In the genomic region with DNA sequence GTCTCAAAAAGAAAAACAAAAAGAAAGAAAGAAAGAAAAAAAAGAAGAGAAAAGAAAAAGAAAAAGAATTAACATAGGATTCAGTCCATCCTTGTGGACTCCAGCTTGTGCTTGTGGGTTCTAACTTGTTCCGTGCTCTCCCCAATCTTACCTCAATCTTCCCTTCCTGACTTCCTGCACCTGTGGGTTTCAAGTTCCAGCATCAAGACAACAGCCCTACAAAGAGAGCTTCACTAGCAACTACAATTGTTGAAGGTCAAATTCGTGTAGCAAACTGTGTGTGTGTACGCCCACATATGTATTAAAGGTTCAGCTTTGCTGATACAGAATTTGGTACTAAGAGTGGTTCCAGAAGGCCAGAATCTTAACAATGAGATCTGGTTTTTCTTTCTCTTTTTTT, we compare ENCODE assay signal across 21 cellular contexts. TPM values are rescaled to one million over a fixed set of nuclear protein-coding genes. Genes with fewer than 3 reads are reported as not detected.
DNase-seq lines count a peak whose midpoint lies in the region; ATAC-seq and TF ChIP-seq lines count a peak whose summit lies in the region.
"Had no signal": no experiment of that assay in that cellular context is flagged by ENCODE, and none has a peak within 500 bp of the region (broad histone marks: within the 10 kb centered on the region; RNA-seq: fewer than 3 reads in every experiment).

No MANE protein-coding gene starts in this region.

- peaks cover 18% of the 10 kb centered on the region for H3K9me3 Mint-ChIP-seq in activated CD4-positive, alpha-beta T cell treated with anti-CD3 and anti-CD28 coated beads, Interleukin-2, amount 10 ng/mL, durations not matched to agents 7 days and 5 days
- peaks cover 0 to 12% (median 4%) of the 10 kb centered on the region in 8 donors for H3K9me3 Mint-ChIP-seq in CD4-positive, alpha-beta memory T cell

- WGBS in upper lobe of left lung, 2 donors: 71 to 80% methylated on average over 3 of the region's 3 CpGs

- peak; percentile 6 for DNase-seq in activated CD4-positive, alpha-beta T cell treated with anti-CD3 and anti-CD28 coated beads, Interleukin-2, amount 10 ng/mL, durations not matched to agents 7 days and 5 days
- DNase-seq in activated CD4-positive, alpha-beta T cell treated with anti-CD3 and anti-CD28 coated beads for 4 hours: no peak
- no peak for DNase-seq in CD4-positive, alpha-beta memory T cell
- DNase-seq in T-helper 17 cell: no peak
- DNase-seq in islet precursor cell: peak; percentile 5
- no peak for DNase-seq in activated gamma-delta T cell (lab: John Stamatoyannopoulos, UW)
- no peak for DNase-seq in upper lobe of left lung
- DNase-seq: C1 segment of cervical spinal cord, COR-L47, GM23248, MV-4-11, NCI-H1436 treated with DMSO at 0.1 percent for 48 hours, NCI-H2029 treated with DMSO at 0.1 percent for 48 hours, NCI-H2171 treated with DMSO at 0.1 percent for 48 hours, NCI-H446 treated with DMSO at 0.1 percent for 48 hours, OCI-M1 had no signal

- no peak for TF ChIP-seq CTCF in upper lobe of left lung (IDR thresholded peaks at IDR 0.05)

- H3K36me3 ChIP-seq in CD4-positive, alpha-beta memory T cell (ENCODE audit: insufficient read depth, low read length): no peaks in the 10 kb centered on the region
- H3K36me3 ChIP-seq in upper lobe of left lung: no peaks in the 10 kb centered on the region

- no peak overlapping the region for H3K27ac ChIP-seq in CD4-positive, alpha-beta memory T cell (ENCODE audit: low read depth, low read length)
- no peak overlapping the region for H3K27ac ChIP-seq in upper lobe of left lung
- H3K27ac ChIP-seq: A549, GM23248, RWPE1 had no signal

- ATAC-seq in T-helper 17 cell (no peak), SK-N-SH treated with all-trans-retinoic acid at 6 μM for 48 hours (no peak), upper lobe of left lung (ENCODE audit: low FRiP score in 2 of 2) (no peak)
- ATAC-seq: A549, HCT116 had no signal

- no peak overlapping the region for H3K4me3 ChIP-seq in CD4-positive, alpha-beta memory T cell (ENCODE audit: low read length in 2 of 2)
- H3K4me3 ChIP-seq in upper lobe of left lung: no peak overlapping the region
- H3K4me3 ChIP-seq: A549, GM23248 had no signal

- peak overlapping the region; percentile 34 for H3K27ac Mint-ChIP-seq in activated CD4-positive, alpha-beta T cell treated with anti-CD3 and anti-CD28 coated beads, Interleukin-2, amount 10 ng/mL, durations not matched to agents 7 days and 5 days
- H3K27ac Mint-ChIP-seq in CD4-positive, alpha-beta memory T cell: peak overlapping the region in 5 of 7 donors; percentile 4 to 94 (median 80)
- H3K27ac Mint-ChIP-seq in T-helper 17 cell: peak overlapping the region; percentile 43
- H3K27ac Mint-ChIP-seq: IgD-negative memory B cell had no signal

- intact Hi-C loops in CD4-positive, alpha-beta memory T cell (cut with micrococcal nuclease): no loop called here

- H3K9me3 ChIP-seq in CD4-positive, alpha-beta memory T cell (ENCODE audit: control insufficient read depth in 1 of 2, low read length in 2 of 2): no peaks in the 10 kb centered on the region
- H3K9me3 ChIP-seq in T-helper 17 cell (ENCODE audit: control insufficient read depth, low read length, poor library complexity, severe bottlenecking) (peaks cover 2% of the 10 kb centered on the region), upper lobe of left lung (no peaks in the 10 kb centered on the region)

- POLR2A ChIA-PET in activated CD4-positive, alpha-beta T cell treated with anti-CD3 and anti-CD28 coated beads, Interleukin-2, amount 10 ng/mL, durations not matched to agents 7 days and 5 days (lab: Charles Lee): interaction anchor here (0.7 kb wide), 1 partner anchor 17 kb away, joined by 3 read pairs; no protein-coding TSS in a partner anchor
- POLR2A ChIA-PET in CD4-positive, alpha-beta memory T cell (lab: Charles Lee; ENCODE audit: partially characterized antibody): interaction anchor here (1.3 to 16.0 kb wide), 7 partner anchors 10 to 32 kb away, joined by 3 to 140 read pairs (median 4); a partner anchor contains a TSS

- CTCF ChIA-PET in activated CD4-positive, alpha-beta T cell treated with anti-CD3 and anti-CD28 coated beads, Interleukin-2, amount 10 ng/mL, durations not matched to agents 7 days and 5 days (lab: Charles Lee): interaction anchor here (0.6 to 1.6 kb wide), 5 partner anchors 12 to 440 kb away, joined by 3 to 5 read pairs (median 4); a partner anchor contains a TSS
- CTCF ChIA-PET in CD4-positive, alpha-beta memory T cell (lab: Charles Lee; ENCODE audit: partially characterized antibody): interaction anchor here (1.1 to 1.9 kb wide), 4 partner anchors 14 to 113 kb away, joined by 3 to 11 read pairs (median 4); a partner anchor contains a TSS

- H3K4me1 ChIP-seq in CD4-positive, alpha-beta memory T cell (ENCODE audit: insufficient read depth, low read length): peaks cover 27% of the 10 kb centered on the region
- peaks cover 0 to 9% (median 5%) of the 10 kb centered on the region in 4 donors for H3K4me1 ChIP-seq in upper lobe of left lung
- H3K4me1 ChIP-seq: A549 had no signal

- H3K36me3 Mint-ChIP-seq in activated CD4-positive, alpha-beta T cell treated with anti-CD3 and anti-CD28 coated beads, Interleukin-2, amount 10 ng/mL, durations not matched to agents 7 days and 5 days (ENCODE audit: low read depth): peaks cover 16% of the 10 kb centered on the region
- peaks cover 0 to 11% of the 10 kb centered on the region in 2 donors for H3K36me3 Mint-ChIP-seq in CD4-positive, alpha-beta memory T cell
- H3K36me3 Mint-ChIP-seq in T-helper 17 cell (ENCODE audit: low read depth): peaks cover 2% of the 10 kb centered on the region

- TF ChIP-seq EP300 in upper lobe of left lung (IDR thresholded peaks at IDR 0.05): no peak

- no peak for TF ChIP-seq POLR2A in upper lobe of left lung (IDR thresholded peaks at IDR 0.05)

- H3K4me1 Mint-ChIP-seq in activated CD4-positive, alpha-beta T cell treated with anti-CD3 and anti-CD28 coated beads, Interleukin-2, amount 10 ng/mL, durations not matched to agents 7 days and 5 days: peaks cover 41% of the 10 kb centered on the region
- peaks cover 24 to 62% (median 37%) of the 10 kb centered on the region in 4 donors for H3K4me1 Mint-ChIP-seq in CD4-positive, alpha-beta memory T cell
- H3K4me1 Mint-ChIP-seq in T-helper 17 cell: peaks cover 10% of the 10 kb centered on the region

- H3K4me3 Mint-ChIP-seq in activated CD4-positive, alpha-beta T cell treated with anti-CD3 and anti-CD28 coated beads, Interleukin-2, amount 10 ng/mL, durations not matched to agents 7 days and 5 days: no peak overlapping the region
- peak overlapping the region in 5 of 8 donors; percentile 21 to 90 (median 56) for H3K4me3 Mint-ChIP-seq in CD4-positive, alpha-beta memory T cell
- peak overlapping the region; percentile 53 for H3K4me3 Mint-ChIP-seq in T-helper 17 cell
- H3K4me3 Mint-ChIP-seq: IgD-negative memory B cell had no signal

- H3K27me3 Mint-ChIP-seq in activated CD4-positive, alpha-beta T cell treated with anti-CD3 and anti-CD28 coated beads, Interleukin-2, amount 10 ng/mL, durations not matched to agents 7 days and 5 days: no peaks in the 10 kb centered on the region
- no peaks in the 10 kb centered on the region for H3K27me3 Mint-ChIP-seq in CD4-positive, alpha-beta memory T cell
- no peaks in the 10 kb centered on the region for H3K27me3 Mint-ChIP-seq in T-helper 17 cell

- H3K27me3 ChIP-seq in CD4-positive, alpha-beta memory T cell (ENCODE audit: insufficient read depth, low read length): no peaks in the 10 kb centered on the region
- H3K27me3 ChIP-seq in upper lobe of left lung: no peaks in the 10 kb centered on the region

TF ChIP-seq in SK-N-SH treated with all-trans-retinoic acid at 6 μM for 48 hours, 23 proteins besides CTCF, POLR2A, EP300 and RAD21:
- no peak for TF ChIP-seq SNAI2 (CRISPR knock-in tag; IDR thresholded peaks at IDR 0.05)

RNA-seq across cellular contexts. Expression of a gene that starts 25.3 kb away (rescaled TPM):
- 100 to 1,000 TPM; 455 to 524 TPM for total RNA-seq in activated CD4-positive, alpha-beta T cell treated with anti-CD3 and anti-CD28 coated beads, Interleukin-2, amount 10 ng/mL, durations not matched to agents 7 days and 5 days
- 100 to 1,000 TPM; 473 to 484 TPM for total RNA-seq in CD4-positive, alpha-beta memory T cell
- polyA plus RNA-seq in CD4-positive, alpha-beta memory T cell: 100 to 1,000 TPM; 452 to 833 TPM
- total RNA-seq in T-helper 17 cell (100 to 1,000 TPM; 533 to 557 TPM), upper lobe of left lung (100 to 1,000 TPM in 2 of 6 donors, 10 to 100 TPM in 4; 40.4 to 153 (median 91.8) TPM)

RNA-seq across cellular contexts. Expression of a gene that starts 36.8 kb away (rescaled TPM):
- total RNA-seq in activated CD4-positive, alpha-beta T cell treated with anti-CD3 and anti-CD28 coated beads, Interleukin-2, amount 10 ng/mL, durations not matched to agents 7 days and 5 days: 1 to 10 TPM; 4.5 to 5.0 TPM
- total RNA-seq in CD4-positive, alpha-beta memory T cell: 10 to 100 TPM in 1 of 2 experiments, 1 to 10 TPM in 1; 9.6 to 10.1 TPM
- 10 to 100 TPM in 1 of 2 donors, 1 to 10 TPM in 1; 5.5 to 11.1 TPM for polyA plus RNA-seq in CD4-positive, alpha-beta memory T cell
- total RNA-seq in T-helper 17 cell: 10 to 100 TPM; 17.1 to 20.6 TPM
- total RNA-seq in upper lobe of left lung: under 1 TPM in 1 of 6 donors, not detected in 5; 0.34 TPM
- total RNA-seq: GM23248 had no signal
- polyA plus RNA-seq: A549, GM23248 had no signal

RNA-seq across cellular contexts. Expression of a gene that starts 41.2 kb away (rescaled TPM):
- total RNA-seq in activated CD4-positive, alpha-beta T cell treated with anti-CD3 and anti-CD28 coated beads, Interleukin-2, amount 10 ng/mL, durations not matched to agents 7 days and 5 days: 1 to 10 TPM; 1.0 to 1.8 TPM
- 1 to 10 TPM; 3.6 to 4.4 TPM for total RNA-seq in CD4-positive, alpha-beta memory T cell
- polyA plus RNA-seq in CD4-positive, alpha-beta memory T cell: 1 to 10 TPM in 1 of 2 donors, under 1 TPM in 1; 0.58 to 3.2 TPM
- total RNA-seq in T-helper 17 cell (1 to 10 TPM; 1.8 to 4.7 TPM), upper lobe of left lung (10 to 100 TPM in 4 of 6 donors, 1 to 10 TPM in 2; 3.8 to 64.9 (median 25.2) TPM)
- polyA plus RNA-seq: A549 had no signal

RNA-seq across cellular contexts. Expression of a gene that starts 45.0 kb away (rescaled TPM):
- total RNA-seq in activated CD4-positive, alpha-beta T cell treated with anti-CD3 and anti-CD28 coated beads, Interleukin-2, amount 10 ng/mL, durations not matched to agents 7 days and 5 days: under 1 TPM; 0.37 to 0.40 TPM
- under 1 TPM; 0.72 to 0.81 TPM for total RNA-seq in CD4-positive, alpha-beta memory T cell
- polyA plus RNA-seq in CD4-positive, alpha-beta memory T cell: not detected
- total RNA-seq in T-helper 17 cell (under 1 TPM; 0.39 to 0.52 TPM), upper lobe of left lung (10 to 100 TPM in 2 of 6 donors, 1 to 10 TPM in 4; 3.3 to 25.3 (median 7.1) TPM)
- polyA plus RNA-seq: IgD-negative memory B cell had no signal

RNA-seq across cellular contexts. Expression of a gene that starts 48.7 kb away (rescaled TPM):
- not detected for total RNA-seq in activated CD4-positive, alpha-beta T cell treated with anti-CD3 and anti-CD28 coated beads, Interleukin-2, amount 10 ng/mL, durations not matched to agents 7 days and 5 days
- total RNA-seq in CD4-positive, alpha-beta memory T cell: not detected
- not detected for polyA plus RNA-seq in CD4-positive, alpha-beta memory T cell
- not detected for total RNA-seq in T-helper 17 cell
- total RNA-seq in upper lobe of left lung: not detected
- total RNA-seq: GM23248 had no signal
- polyA plus RNA-seq: A549, GM23248, IgD-negative memory B cell had no signal

Comparison
In these comparisons a context has a peak if more than half of its experiments do, and no peak if none do; other contexts are left out.
1. DNase-seq: peak in activated CD4-positive, alpha-beta T cell treated with anti-CD3 and anti-CD28 coated beads, Interleukin-2, amount 10 ng/mL, durations not matched to agents 7 days and 5 days (single experiment) and islet precursor cell (single experiment); none in activated CD4-positive, alpha-beta T cell treated with anti-CD3 and anti-CD28 coated beads for 4 hours (0 of 2), CD4-positive, alpha-beta memory T cell (0 of 5), T-helper 17 cell (0 of 3), activated gamma-delta T cell (single experiment) and upper lobe of left lung (0 of 2).
2. Peak in every context shown above with its lines, with median percentiles within 50 percentile points of each other: H3K27ac Mint-ChIP-seq.